Comparison of ENCODE assay signal across 8 cellular contexts in genomic region chrX:46796574-46797191, GRCh38. TPM values are rescaled to one million over a fixed set of nuclear protein-coding genes. Genes with fewer than 3 reads are reported as not detected.
DNase-seq lines count a peak whose midpoint lies in the region; ATAC-seq, FAIRE-seq and TF ChIP-seq lines count a peak whose summit lies in the region.

No MANE protein-coding gene starts in this region.

- DNase-seq in D721Med (ENCODE audit: insufficient read length, low spot score) (no peak), NCI-H774 (lab: John Stamatoyannopoulos, UW) (peak; percentile 5), ecto neural progenitor cell (ENCODE audit: low spot score) (peak; percentile 67), mesendoderm (peak; percentile 67)
- DNase-seq in activated CD4-positive, alpha-beta memory T cell treated with anti-CD3 and anti-CD28 coated beads for 36 hours = peak; percentile 84
- peak; percentile 29 to 51 for DNase-seq in stimulated activated CD8-positive, alpha-beta memory T cell treated with anti-CD3 and anti-CD28 coated beads, Interleukin-4, amount 100 ng/mL, for 1 hour (ENCODE audit: low read depth in 2 of 2, low spot score in 1 of 2)

- no peak for FAIRE-seq in D721Med (lab: Jason Lieb, UNC)

- no peaks in the 10 kb centered on the region for H3K27me3 ChIP-seq in mesendoderm (ENCODE audit: insufficient read depth, low read length, poor library complexity)

- H3K4me1 Mint-ChIP-seq in activated CD4-positive, alpha-beta memory T cell treated with anti-CD3 and anti-CD28 coated beads for 36 hours (ENCODE audit: low read depth) = peaks cover 19% of the 10 kb centered on the region

- H3K79me1 ChIP-seq in mesendoderm (ENCODE audit: low read length) = no peaks in the 10 kb centered on the region

- no peak overlapping the region for H2BK120ac ChIP-seq in mesendoderm (ENCODE audit: low read depth, low read length)

- no peak overlapping the region for H3K56ac ChIP-seq in mesendoderm (ENCODE audit: low read length)

- H3K27ac ChIP-seq in HEK293 (ENCODE audit: extremely low read depth, low read depth, low read length) (no peak overlapping the region), mesendoderm (ENCODE audit: low read depth, low read length) (no peak overlapping the region)

- no peak overlapping the region for H4K8ac ChIP-seq in mesendoderm (ENCODE audit: low read depth, low read length)

- H3K79me2 ChIP-seq in mesendoderm (ENCODE audit: control insufficient read depth, insufficient read depth, low read length) = no peaks in the 10 kb centered on the region

- no peak for ATAC-seq in HG03196 (IDR thresholded peaks at IDR 0.05; ENCODE audit: unreplicated experiment)

- H3K9ac ChIP-seq in mesendoderm (ENCODE audit: low read length) = no peak overlapping the region

- CTCF ChIA-PET in HEK293 (lab: Yijun Ruan, JAX) = interaction anchor here (0.7 to 5.5 kb wide), 28 partner anchors 10 to 1050 kb away, joined by 3 to 37 read pairs (median 4); partner anchors contain the start of gene SLC9A7
- CTCF ChIA-PET in activated CD4-positive, alpha-beta memory T cell treated with anti-CD3 and anti-CD28 coated beads for 36 hours (lab: Charles Lee) = interaction anchor here (0.6 to 4.6 kb wide), 16 partner anchors 12 to 388 kb away, joined by 3 to 32 read pairs (median 4); partner anchors contain the start of gene SLC9A7

- no CpG with 5 or more reads among the region's 8 CpGs for WGBS in mesendoderm (ENCODE audit: extremely low coverage, insufficient coverage, low lambda C conversion rate)

- peak; percentile 63 for TF ChIP-seq CTCF in D721Med (IDR thresholded peaks at IDR 0.05; ENCODE audit: insufficient read depth, missing control alignments)
- peak; percentile 59 for TF ChIP-seq CTCF in HEK293 (tag by site-specific recombination; IDR thresholded peaks at IDR 0.05)

- no peak overlapping the region for H2BK15ac ChIP-seq in mesendoderm (replicated peaks; ENCODE audit: low read depth)

- intact Hi-C loops in activated CD4-positive, alpha-beta memory T cell treated with anti-CD3 and anti-CD28 coated beads for 36 hours (cut with micrococcal nuclease) = loop anchor here (1.0 to 10.0 kb wide), 2 partner anchors 37 to 82 kb away; partner anchors contain the start of gene SLC9A7

- H2BK5ac ChIP-seq in mesendoderm (ENCODE audit: low read length) = no peak overlapping the region

- no peak overlapping the region for H3K4me3 Mint-ChIP-seq in activated CD4-positive, alpha-beta memory T cell treated with anti-CD3 and anti-CD28 coated beads for 36 hours

- H3K4me1 ChIP-seq in HEK293 (ENCODE audit: control insufficient read depth, insufficient read depth, low read length) = no peaks in the 10 kb centered on the region
- H3K4me1 ChIP-seq in mesendoderm (ENCODE audit: control insufficient read depth, low read depth, low read length) = no peaks in the 10 kb centered on the region

- H3K4me2 ChIP-seq in mesendoderm (ENCODE audit: low read length) = no peak overlapping the region

- H3K18ac ChIP-seq in mesendoderm (ENCODE audit: low read length) = no peak overlapping the region

- H3K27me3 Mint-ChIP-seq in activated CD4-positive, alpha-beta memory T cell treated with anti-CD3 and anti-CD28 coated beads for 36 hours = no peaks in the 10 kb centered on the region

- no peak overlapping the region for H3K4ac ChIP-seq in mesendoderm (ENCODE audit: low read depth, low read length)

- POLR2A ChIA-PET in HEK293 (lab: Yijun Ruan, JAX) = interaction anchor here (1.0 to 1.1 kb wide), 2 partner anchors 36 to 38 kb away, joined by 3 read pairs; partner anchors contain the start of gene SLC9A7
- POLR2A ChIA-PET in activated CD4-positive, alpha-beta memory T cell treated with anti-CD3 and anti-CD28 coated beads for 36 hours (lab: Charles Lee) = no interaction called here

- H4K5ac ChIP-seq in mesendoderm (ENCODE audit: low read length) = no peak overlapping the region

- H3K23ac ChIP-seq in mesendoderm (ENCODE audit: low read length) = no peak overlapping the region

- H3K9me3 ChIP-seq in HEK293 (ENCODE audit: control insufficient read depth, insufficient read depth, low read depth, low read length) = no peaks in the 10 kb centered on the region

- H2AK5ac ChIP-seq in mesendoderm (ENCODE audit: low read length) = no peak overlapping the region

- no peaks in the 10 kb centered on the region for H3K36me3 Mint-ChIP-seq in activated CD4-positive, alpha-beta memory T cell treated with anti-CD3 and anti-CD28 coated beads for 36 hours

- H3K4me3 ChIP-seq in HEK293 (ENCODE audit: low read depth, low read length) (no peak overlapping the region), mesendoderm (ENCODE audit: low read length) (no peak overlapping the region)

- H3K36me3 ChIP-seq in HEK293 (ENCODE audit: control insufficient read depth in 2 of 2, insufficient read depth in 1 of 2, low read length in 2 of 2) (no peaks in the 10 kb centered on the region), mesendoderm (ENCODE audit: control insufficient read depth, insufficient read depth, low read length) (no peaks in the 10 kb centered on the region)

- no peak overlapping the region for H3K27ac Mint-ChIP-seq in activated CD4-positive, alpha-beta memory T cell treated with anti-CD3 and anti-CD28 coated beads for 36 hours

- no peaks in the 10 kb centered on the region for H3K9me3 Mint-ChIP-seq in activated CD4-positive, alpha-beta memory T cell treated with anti-CD3 and anti-CD28 coated beads for 36 hours

TF ChIP-seq in HEK293, 187 proteins besides CTCF, POLR2A, EP300 and RAD21:
- no peak for TF ChIP-seq ZNF169 (tag by site-specific recombination; IDR thresholded peaks at IDR 0.05)
- peak; percentile 86 for TF ChIP-seq ZNF654 (tag by site-specific recombination; IDR thresholded peaks at IDR 0.05; ENCODE audit: low read depth)
- TF ChIP-seq KLF8 (tag by site-specific recombination; IDR thresholded peaks at IDR 0.05) = no peak
TF ChIP-seq in HEK293: peak in this region for 1.

RNA-seq across cellular contexts. Expression of gene SLC9A7, which starts 37.8 kb away (rescaled TPM):
- total RNA-seq in activated CD4-positive, alpha-beta memory T cell treated with anti-CD3 and anti-CD28 coated beads for 36 hours = 10 to 100 TPM; 17.7 to 17.8 TPM
- polyA plus RNA-seq in mesendoderm (2013, experiment 1 of 2) = 3.7 TPM
- polyA plus RNA-seq in mesendoderm (2013, experiment 2 of 2) = 4.5 TPM

RNA-seq across cellular contexts. Expression of gene RP2, which starts 40.2 kb away (rescaled TPM):
- 1 to 10 TPM; 5.0 to 5.5 TPM for total RNA-seq in activated CD4-positive, alpha-beta memory T cell treated with anti-CD3 and anti-CD28 coated beads for 36 hours
- polyA plus RNA-seq in mesendoderm (2013, experiment 1 of 2) = 4.6 TPM
- 5.4 TPM for polyA plus RNA-seq in mesendoderm (2013, experiment 2 of 2)
